ENCODE assay signal across 8 cellular contexts in genomic region chr6:29976588-29977424, GRCh38. TPM values are rescaled to one million over a fixed set of nuclear protein-coding genes. Genes with fewer than 3 reads are reported as not detected.
DNase-seq lines count a peak whose midpoint lies in the region; ATAC-seq, FAIRE-seq and TF ChIP-seq lines count a peak whose summit lies in the region.

No MANE protein-coding gene starts in this region.

- H3K9me3 ChIP-seq in A549 (no peaks in the 10 kb centered on the region), suprapubic skin (no peaks in the 10 kb centered on the region)

- H3K4me3 ChIP-seq in A549 (peak overlapping the region; percentile 39), suprapubic skin (peak overlapping the region; percentile 56)

- peak overlapping the region; percentile 81 for H3K4me3 Mint-ChIP-seq in activated naive CD4-positive, alpha-beta T cell treated with anti-CD3 and anti-CD28 coated beads for 36 hours
- peak overlapping the region; percentile 87 to 90 (median 88) for H3K4me3 Mint-ChIP-seq in nephron

- peak; percentile 55 to 79 for DNase-seq in A549 (ENCODE audit: low read depth in 1 of 2, low spot score in 1 of 2)
- peak; percentile 59 for DNase-seq in HuH-7.5 (ENCODE audit: low spot score)
- peak; percentile 70 to 75 for DNase-seq in SHP77 (lab: John Stamatoyannopoulos, UW)
- DNase-seq in activated naive CD4-positive, alpha-beta T cell treated with anti-CD3 and anti-CD28 coated beads for 36 hours = peak; percentile 76
- DNase-seq in foreskin keratinocyte = peak in 1 of 2 donors; percentile 53
- peak; percentile 87 to 90 for DNase-seq in suprapubic skin (ENCODE audit: low spot score in 2 of 2)

- H3K27me3 ChIP-seq in foreskin keratinocyte = peaks cover 53% of the 10 kb centered on the region
- peaks cover 11% of the 10 kb centered on the region for H3K27me3 ChIP-seq in suprapubic skin

- peak in 1 of 2 experiments; percentile 14; a peak in 3 of 5 replicates for TF ChIP-seq RAD21 in A549 (conservative IDR thresholded peaks at IDR 0.05 in 1 of 2, IDR thresholded peaks at IDR 0.05 in 1 of 2)

- H3K27ac ChIP-seq in A549 = peak overlapping the region; percentile 66 to 80
- H3K27ac ChIP-seq in foreskin keratinocyte = no peak overlapping the region
- peak overlapping the region; percentile 83 for H3K27ac ChIP-seq in suprapubic skin

- H3K4me1 Mint-ChIP-seq in activated naive CD4-positive, alpha-beta T cell treated with anti-CD3 and anti-CD28 coated beads for 36 hours (ENCODE audit: low read depth) = peaks cover 31% of the 10 kb centered on the region
- H3K4me1 Mint-ChIP-seq in nephron = peaks cover 24% of the 10 kb centered on the region

- no peak overlapping the region for H3K27ac Mint-ChIP-seq in activated naive CD4-positive, alpha-beta T cell treated with anti-CD3 and anti-CD28 coated beads for 36 hours
- H3K27ac Mint-ChIP-seq in nephron = peak overlapping the region in 2 of 3 experiments; percentile 29 to 48

- 2% methylated on average over 24 of the region's 66 CpGs for WGBS in A549 (ENCODE audit: missing lambda C conversion rate)
- under 1% methylated on average over 46 of the region's 66 CpGs for WGBS in suprapubic skin

- no peaks in the 10 kb centered on the region for H3K9me3 Mint-ChIP-seq in activated naive CD4-positive, alpha-beta T cell treated with anti-CD3 and anti-CD28 coated beads for 36 hours
- H3K9me3 Mint-ChIP-seq in nephron = no peaks in the 10 kb centered on the region

- H3K4me1 ChIP-seq in A549 (peaks cover 5% of the 10 kb centered on the region; the same call in 1 of the 3 replicates), foreskin keratinocyte (no peaks in the 10 kb centered on the region), suprapubic skin (peaks cover 14% of the 10 kb centered on the region)

- intact Hi-C loops in activated naive CD4-positive, alpha-beta T cell treated with anti-CD3 and anti-CD28 coated beads for 36 hours (cut with micrococcal nuclease) = loop anchor here (1.0 to 5.0 kb wide), 3 partner anchors 12 to 35 kb away; partner anchors contain the start of gene HLA-A

- H3K36me3 Mint-ChIP-seq in activated naive CD4-positive, alpha-beta T cell treated with anti-CD3 and anti-CD28 coated beads for 36 hours (ENCODE audit: low read depth) = no peaks in the 10 kb centered on the region
- H3K36me3 Mint-ChIP-seq in nephron (ENCODE audit: low read depth) = no peaks in the 10 kb centered on the region

- TF ChIP-seq CTCF in A549 (IDR thresholded peaks at IDR 0.05) = no peak
- TF ChIP-seq CTCF in foreskin keratinocyte (conservative IDR thresholded peaks at IDR 0.05) = peak; percentile 61
- TF ChIP-seq CTCF in nephron (IDR thresholded peaks at IDR 0.05; ENCODE audit: unreplicated experiment in 3 of 3) = peak; percentile 17 to 29 (median 23)
- peak in 1 of 2 donors; percentile 16 for TF ChIP-seq CTCF in suprapubic skin (IDR thresholded peaks at IDR 0.05)

- TF ChIP-seq POLR2A in A549 (IDR thresholded peaks at IDR 0.05; ENCODE audit: low read length) (peak; percentile 41), suprapubic skin (IDR thresholded peaks at IDR 0.05) (peak in 1 of 2 donors; percentile 21)

- H3K27me3 Mint-ChIP-seq in activated naive CD4-positive, alpha-beta T cell treated with anti-CD3 and anti-CD28 coated beads for 36 hours (ENCODE audit: low read depth) = peaks cover 34% of the 10 kb centered on the region
- peaks cover 59% of the 10 kb centered on the region for H3K27me3 Mint-ChIP-seq in nephron (ENCODE audit: low read depth)

- POLR2A ChIA-PET in A549 (lab: Yijun Ruan, JAX) = interaction anchor here (1.5 kb wide), 1 partner anchor 11 kb away, joined by 3 read pairs; no protein-coding TSS in a partner anchor

- ATAC-seq in A549 = peak; percentile 92 to 94
- ATAC-seq in GM18511 (IDR thresholded peaks at IDR 0.05; ENCODE audit: unreplicated experiment) = peak; percentile 86
- ATAC-seq in foreskin keratinocyte = peak; percentile 85

- TF ChIP-seq EP300 in A549 (IDR thresholded peaks at IDR 0.05) = no peak
- TF ChIP-seq EP300 in suprapubic skin (IDR thresholded peaks at IDR 0.05) = no peak

- peak overlapping the region; percentile 68 for H3K4me2 ChIP-seq in A549

- H3K36me3 ChIP-seq in suprapubic skin = no peaks in the 10 kb centered on the region

- FAIRE-seq in A549 (lab: Jason Lieb, UNC) = no peak

- CTCF ChIA-PET in A549 (lab: Yijun Ruan, JAX) = interaction anchor here (0.8 to 3.3 kb wide), 8 partner anchors 9 to 129 kb away, joined by 3 to 19 read pairs (median 5); no protein-coding TSS in a partner anchor
- CTCF ChIA-PET in activated naive CD4-positive, alpha-beta T cell treated with anti-CD3 and anti-CD28 coated beads for 36 hours (lab: Charles Lee) = interaction anchor here (0.7 to 2.7 kb wide), 13 partner anchors 8 to 137 kb away, joined by 3 to 12 read pairs (median 5); no protein-coding TSS in a partner anchor

TF ChIP-seq in A549, 52 proteins besides CTCF, POLR2A, EP300 and RAD21:
- TF ChIP-seq HOXB5 (CRISPR knock-in tag; IDR thresholded peaks at IDR 0.05) (no peak), E2F6 (IDR thresholded peaks at IDR 0.05; ENCODE audit: borderline replicate concordance, low read depth) (peak; percentile 35), SMC3 (IDR thresholded peaks at IDR 0.05) (0 out of 3 replicates have a peak, but pooled peaks have one; percentile 22), MAZ (IDR thresholded peaks at IDR 0.05; ENCODE audit: borderline replicate concordance, low read depth, low read length) (no peak), JUNB (IDR thresholded peaks at IDR 0.05) (no peak), CHD2 (IDR thresholded peaks at IDR 0.05; ENCODE audit: low read length, partially characterized antibody) (no peak), MAX (IDR thresholded peaks at IDR 0.05) (peak; percentile 78)

RNA-seq across cellular contexts. Expression of gene HLA-A, which starts 34.5 kb away (rescaled TPM):
- polyA plus RNA-seq in A549 (2011; rRNA removed) = 78.8 and 86.5 TPM in 2 replicates
- 93.3 and 97.8 TPM in 2 replicates for polyA plus RNA-seq in A549 (2012; cell fraction: cytosol; rRNA removed)
- polyA plus RNA-seq in A549 (2012; cell fraction: nucleus; rRNA removed) = 206 and 211 TPM in 2 replicates
- 81.8 to 95.0 TPM (median 90.7 TPM) in 3 replicates for polyA plus RNA-seq in A549 (2017; fragmentation: RNase III; extraction: RNeasy Plus Mini Kit Qiagen cat#74134 plus additional on column Dnase treatment)
- 49.3 and 51.5 TPM in 2 replicates for polyA minus RNA-seq in A549 (2011; rRNA and poly(A)+ RNA removed)
- 1,000 to 10,000 TPM; 1,509 to 1,515 TPM for total RNA-seq in activated naive CD4-positive, alpha-beta T cell treated with anti-CD3 and anti-CD28 coated beads for 36 hours
- 230 and 262 TPM in 2 replicates for total RNA-seq in foreskin keratinocyte
- 273 and 304 TPM in 2 replicates for polyA plus RNA-seq in foreskin keratinocyte
- 100 to 1,000 TPM; 455 to 546 (median 499) TPM for total RNA-seq in suprapubic skin
